In the genomic region with DNA sequence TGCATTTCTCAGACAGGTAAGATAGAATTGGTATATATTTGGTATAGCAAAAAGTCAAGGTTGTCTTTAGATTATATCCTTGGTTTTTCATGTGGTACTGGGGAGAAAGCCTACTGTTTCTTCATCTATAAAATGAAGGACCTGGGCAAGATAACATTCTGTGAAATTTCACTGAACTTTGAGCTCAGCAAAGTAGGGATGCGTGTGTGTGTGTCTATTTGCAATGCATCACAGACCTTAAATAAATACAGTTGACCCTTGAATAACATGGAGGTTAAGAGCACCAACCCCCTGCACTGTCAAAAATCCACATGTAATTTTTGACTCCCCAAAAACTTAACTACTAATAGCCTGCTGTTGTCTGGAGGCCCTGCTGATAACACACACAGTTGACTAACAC, we compare ENCODE assay signal across 1 cellular context.
TF ChIP-seq lines count a peak whose summit lies in the region.

No MANE protein-coding gene starts in this region.

TF ChIP-seq in HepG2, 621 proteins besides CTCF, POLR2A, EP300 and RAD21 (continued from another document and continues in another):
- TF ChIP-seq TBX2 (CRISPR knock-in tag; IDR thresholded peaks at IDR 0.05; ENCODE audit: borderline replicate concordance) (no peak), ATF7-NPFF (CRISPR knock-in tag; IDR thresholded peaks at IDR 0.05; ENCODE audit: low read depth) (no peak), ZNF317 (CRISPR knock-in tag; IDR thresholded peaks at IDR 0.05) (no peak), TMF1 (CRISPR knock-in tag; IDR thresholded peaks at IDR 0.05; ENCODE audit: low read depth) (no peak), YEATS2 (CRISPR knock-in tag; IDR thresholded peaks at IDR 0.05; ENCODE audit: borderline replicate concordance) (no peak), CREB3 (CRISPR knock-in tag; IDR thresholded peaks at IDR 0.05) (no peak), ZSCAN30 (CRISPR knock-in tag; IDR thresholded peaks at IDR 0.05) (no peak), JUN (CRISPR knock-in tag; IDR thresholded peaks at IDR 0.05) (no peak), SOX5 (CRISPR knock-in tag; IDR thresholded peaks at IDR 0.05; ENCODE audit: borderline replicate concordance) (no peak), ZNF225 (CRISPR knock-in tag; IDR thresholded peaks at IDR 0.05) (no peak), ZNF382 (CRISPR knock-in tag; IDR thresholded peaks at IDR 0.05; ENCODE audit: borderline replicate concordance) (no peak), HDAC1 (CRISPR knock-in tag; IDR thresholded peaks at IDR 0.05) (0 out of 2 replicates have a peak, but pooled peaks have one; percentile 29), ZBTB38 (CRISPR knock-in tag; IDR thresholded peaks at IDR 0.05) (no peak), KDM4B (CRISPR knock-in tag; IDR thresholded peaks at IDR 0.05) (no peak), ZNF431 (CRISPR knock-in tag; IDR thresholded peaks at IDR 0.05; ENCODE audit: borderline replicate concordance, low read depth) (no peak), HHEX (CRISPR knock-in tag; IDR thresholded peaks at IDR 0.05) (no peak), NR2C2 (CRISPR knock-in tag; IDR thresholded peaks at IDR 0.05; ENCODE audit: borderline replicate concordance) (peak; percentile 43; the same call in 1 of the 2 replicates), ZNF460 (CRISPR knock-in tag; IDR thresholded peaks at IDR 0.05; ENCODE audit: borderline replicate concordance) (no peak), ZNF781 (CRISPR knock-in tag; IDR thresholded peaks at IDR 0.05; ENCODE audit: borderline replicate concordance, not compliant biosample characterization) (no peak), SMAD3 (CRISPR knock-in tag; IDR thresholded peaks at IDR 0.05) (no peak), ZSCAN25 (CRISPR knock-in tag; IDR thresholded peaks at IDR 0.05) (0 out of 2 replicates have a peak, but pooled peaks have one; percentile 57), SNAPC2 (CRISPR knock-in tag; IDR thresholded peaks at IDR 0.05) (no peak), SNAPC4 (CRISPR knock-in tag; IDR thresholded peaks at IDR 0.05) (no peak), ARNT (IDR thresholded peaks at IDR 0.05) (no peak), NR0B2 (CRISPR knock-in tag; IDR thresholded peaks at IDR 0.05) (no peak), ZNF558 (CRISPR knock-in tag; IDR thresholded peaks at IDR 0.05; ENCODE audit: borderline replicate concordance) (no peak), ZNF567 (CRISPR knock-in tag; IDR thresholded peaks at IDR 0.05; ENCODE audit: borderline replicate concordance) (no peak), ZFP37 (CRISPR knock-in tag; IDR thresholded peaks at IDR 0.05; ENCODE audit: borderline replicate concordance) (no peak), HDAC6 (IDR thresholded peaks at IDR 0.05; ENCODE audit: low read depth, low read length) (no peak), PATZ1 (CRISPR knock-in tag; IDR thresholded peaks at IDR 0.05) (no peak), ZNF207 (IDR thresholded peaks at IDR 0.05; ENCODE audit: borderline replicate concordance) (no peak), SOX13 (IDR thresholded peaks at IDR 0.05) (no peak), SOX13 (CRISPR knock-in tag; conservative IDR thresholded peaks at IDR 0.05 in 1 of 2, IDR thresholded peaks at IDR 0.05 in 1 of 2) (peak in 1 of 2 experiments; percentile 59; a peak in 2 of 4 replicates), RNF2 (conservative IDR thresholded peaks at IDR 0.05; ENCODE audit: low read depth) (no peak), ZNF3 (CRISPR knock-in tag; IDR thresholded peaks at IDR 0.05) (no peak), ZNF792 (CRISPR knock-in tag; IDR thresholded peaks at IDR 0.05) (no peak), RXRB (CRISPR knock-in tag; IDR thresholded peaks at IDR 0.05; ENCODE audit: borderline replicate concordance) (peak; percentile 51; the same call in 1 of the 2 replicates), SP140L (CRISPR knock-in tag; IDR thresholded peaks at IDR 0.05; ENCODE audit: borderline replicate concordance) (no peak), ZNF10 (CRISPR knock-in tag; IDR thresholded peaks at IDR 0.05; ENCODE audit: borderline replicate concordance, low read depth) (no peak), ZNF451 (CRISPR knock-in tag; IDR thresholded peaks at IDR 0.05) (no peak), NFATC3 (CRISPR knock-in tag; IDR thresholded peaks at IDR 0.05) (no peak), ZNF430 (CRISPR knock-in tag; IDR thresholded peaks at IDR 0.05) (no peak), RARA (CRISPR knock-in tag; IDR thresholded peaks at IDR 0.05) (peak; percentile 73), HMG20A (CRISPR knock-in tag; IDR thresholded peaks at IDR 0.05; ENCODE audit: borderline replicate concordance) (peak; percentile 49; the same call in 1 of the 2 replicates), HNF4G (IDR thresholded peaks at IDR 0.05; ENCODE audit: borderline replicate concordance, low read depth, low read length) (peak; percentile 48; the same call in 1 of the 2 replicates), HNF4G (CRISPR knock-in tag; IDR thresholded peaks at IDR 0.05; ENCODE audit: borderline replicate concordance, low read depth) (no peak), NFKB2 (CRISPR knock-in tag; IDR thresholded peaks at IDR 0.05; ENCODE audit: borderline replicate concordance) (no peak), IRF2 (CRISPR knock-in tag; IDR thresholded peaks at IDR 0.05) (no peak), ZNF30 (CRISPR knock-in tag; IDR thresholded peaks at IDR 0.05) (no peak), RFXAP (CRISPR knock-in tag; IDR thresholded peaks at IDR 0.05; ENCODE audit: borderline replicate concordance) (no peak), ZNF557 (CRISPR knock-in tag; IDR thresholded peaks at IDR 0.05) (no peak), ZNF883 (CRISPR knock-in tag; IDR thresholded peaks at IDR 0.05; ENCODE audit: not compliant biosample characterization) (no peak), SETDB1 (CRISPR knock-in tag; IDR thresholded peaks at IDR 0.05; ENCODE audit: borderline replicate concordance) (no peak), STAT5B (CRISPR knock-in tag; IDR thresholded peaks at IDR 0.05) (no peak)
- TF ChIP-seq, protein P1, sequence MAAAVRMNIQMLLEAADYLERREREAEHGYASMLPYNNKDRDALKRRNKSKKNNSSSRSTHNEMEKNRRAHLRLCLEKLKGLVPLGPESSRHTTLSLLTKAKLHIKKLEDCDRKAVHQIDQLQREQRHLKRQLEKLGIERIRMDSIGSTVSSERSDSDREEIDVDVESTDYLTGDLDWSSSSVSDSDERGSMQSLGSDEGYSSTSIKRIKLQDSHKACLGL (CRISPR knock-in tag; IDR thresholded peaks at IDR 0.05) = no peak
- TF ChIP-seq, protein P2, sequence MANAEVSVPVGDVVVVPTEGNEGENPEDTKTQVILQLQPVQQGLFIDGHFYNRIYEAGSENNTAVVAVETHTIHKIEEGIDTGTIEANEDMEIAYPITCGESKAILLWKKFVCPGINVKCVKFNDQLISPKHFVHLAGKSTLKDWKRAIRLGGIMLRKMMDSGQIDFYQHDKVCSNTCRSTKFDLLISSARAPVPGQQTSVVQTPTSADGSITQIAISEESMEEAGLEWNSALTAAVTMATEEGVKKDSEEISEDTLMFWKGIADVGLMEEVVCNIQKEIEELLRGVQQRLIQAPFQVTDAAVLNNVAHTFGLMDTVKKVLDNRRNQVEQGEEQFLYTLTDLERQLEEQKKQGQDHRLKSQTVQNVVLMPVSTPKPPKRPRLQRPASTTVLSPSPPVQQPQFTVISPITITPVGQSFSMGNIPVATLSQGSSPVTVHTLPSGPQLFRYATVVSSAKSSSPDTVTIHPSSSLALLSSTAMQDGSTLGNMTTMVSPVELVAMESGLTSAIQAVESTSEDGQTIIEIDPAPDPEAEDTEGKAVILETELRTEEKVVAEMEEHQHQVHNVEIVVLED (CRISPR knock-in tag; IDR thresholded peaks at IDR 0.05; ENCODE audit: borderline replicate concordance) = no peak
- TF ChIP-seq, protein P3, sequence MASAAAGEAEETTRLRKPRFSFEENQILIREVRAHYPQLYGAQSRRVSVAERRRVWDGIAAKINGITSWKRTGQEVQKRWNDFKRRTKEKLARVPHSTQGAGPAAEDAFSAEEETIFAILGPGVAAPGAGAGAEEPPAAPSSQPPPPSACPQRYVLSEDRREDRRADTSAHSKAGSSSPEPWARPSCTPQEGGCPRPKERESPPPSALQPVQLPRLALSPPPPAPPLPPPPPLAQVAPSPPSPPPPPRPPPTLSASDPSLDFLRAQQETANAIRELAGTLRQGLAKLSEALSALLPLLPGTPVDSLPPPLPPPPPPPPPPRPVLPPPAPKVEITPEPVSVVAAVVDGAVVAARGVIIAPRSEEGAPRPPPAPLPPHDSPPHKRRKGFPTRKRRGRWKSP (CRISPR knock-in tag; IDR thresholded peaks at IDR 0.05) = no peak; the same call in 1 of the 2 replicates
- TF ChIP-seq, protein P4, sequence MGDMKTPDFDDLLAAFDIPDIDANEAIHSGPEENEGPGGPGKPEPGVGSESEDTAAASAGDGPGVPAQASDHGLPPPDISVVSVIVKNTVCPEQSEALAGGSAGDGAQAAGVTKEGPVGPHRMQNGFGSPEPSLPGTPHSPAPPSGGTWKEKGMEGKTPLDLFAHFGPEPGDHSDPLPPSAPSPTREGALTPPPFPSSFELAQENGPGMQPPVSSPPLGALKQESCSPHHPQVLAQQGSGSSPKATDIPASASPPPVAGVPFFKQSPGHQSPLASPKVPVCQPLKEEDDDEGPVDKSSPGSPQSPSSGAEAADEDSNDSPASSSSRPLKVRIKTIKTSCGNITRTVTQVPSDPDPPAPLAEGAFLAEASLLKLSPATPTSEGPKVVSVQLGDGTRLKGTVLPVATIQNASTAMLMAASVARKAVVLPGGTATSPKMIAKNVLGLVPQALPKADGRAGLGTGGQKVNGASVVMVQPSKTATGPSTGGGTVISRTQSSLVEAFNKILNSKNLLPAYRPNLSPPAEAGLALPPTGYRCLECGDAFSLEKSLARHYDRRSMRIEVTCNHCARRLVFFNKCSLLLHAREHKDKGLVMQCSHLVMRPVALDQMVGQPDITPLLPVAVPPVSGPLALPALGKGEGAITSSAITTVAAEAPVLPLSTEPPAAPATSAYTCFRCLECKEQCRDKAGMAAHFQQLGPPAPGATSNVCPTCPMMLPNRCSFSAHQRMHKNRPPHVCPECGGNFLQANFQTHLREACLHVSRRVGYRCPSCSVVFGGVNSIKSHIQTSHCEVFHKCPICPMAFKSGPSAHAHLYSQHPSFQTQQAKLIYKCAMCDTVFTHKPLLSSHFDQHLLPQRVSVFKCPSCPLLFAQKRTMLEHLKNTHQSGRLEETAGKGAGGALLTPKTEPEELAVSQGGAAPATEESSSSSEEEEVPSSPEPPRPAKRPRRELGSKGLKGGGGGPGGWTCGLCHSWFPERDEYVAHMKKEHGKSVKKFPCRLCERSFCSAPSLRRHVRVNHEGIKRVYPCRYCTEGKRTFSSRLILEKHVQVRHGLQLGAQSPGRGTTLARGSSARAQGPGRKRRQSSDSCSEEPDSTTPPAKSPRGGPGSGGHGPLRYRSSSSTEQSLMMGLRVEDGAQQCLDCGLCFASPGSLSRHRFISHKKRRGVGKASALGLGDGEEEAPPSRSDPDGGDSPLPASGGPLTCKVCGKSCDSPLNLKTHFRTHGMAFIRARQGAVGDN (CRISPR knock-in tag; IDR thresholded peaks at IDR 0.05) = no peak
